In genomic region chr10:9402067-9402466, GRCh38 we compare ENCODE assay signal across 8 cellular contexts.
DNase-seq lines count a peak whose midpoint lies in the region; TF ChIP-seq lines count a peak whose summit lies in the region.
"Not testable (repeated sequence)": the region's sequence is repeated elsewhere in the genome, so short reads cannot be mapped to it uniquely, and the experiment has no call there.

No MANE protein-coding gene starts in this region.

- not testable (repeated sequence) for H3K27me3 Mint-ChIP-seq in Caco-2 (ENCODE audit: insufficient read depth, unreplicated experiment); progenitor cell of endocrine pancreas

- CTCF ChIA-PET in Caco-2 (lab: Charles Lee): interaction anchor here (0.6 kb wide), 1 partner anchor 125 kb away, joined by 3 read pairs; no protein-coding TSS in a partner anchor
- CTCF ChIA-PET in PC-9 (lab: Charles Lee): not testable (repeated sequence)

- H3K9me3 ChIP-seq in Caco-2; PC-9 (ENCODE audit: insufficient read depth, low read depth): not testable (repeated sequence)

- H3K9me3 Mint-ChIP-seq in Caco-2 (ENCODE audit: unreplicated experiment): peaks cover 13% of the 10 kb centered on the region
- not testable (repeated sequence) for H3K9me3 Mint-ChIP-seq in progenitor cell of endocrine pancreas (ENCODE audit: low read depth)

- H3F3A ChIP-seq in PC-9 (ENCODE audit: insufficient read depth, low read depth): not testable (repeated sequence)

- DNase-seq in Caco-2 (peak; percentile 56 to 63), LNCaP clone FGC (ENCODE audit: low read depth) (peak; percentile 3), NCI-H446 (lab: John Stamatoyannopoulos, UW) (peak; percentile 30 to 75), PC-9 (peak in 1 of 2 experiments; percentile 6), SW480 (ENCODE audit: low spot score) (peak; percentile 22)
- DNase-seq in GM12865 (ENCODE audit: low read depth); fibroblast of villous mesenchyme (ENCODE audit: low read depth); progenitor cell of endocrine pancreas (ENCODE audit: low spot score, unreplicated experiment): not testable (repeated sequence)

- H3K4me2 ChIP-seq in PC-9: not testable (repeated sequence)

- H3K4me1 Mint-ChIP-seq in Caco-2 (ENCODE audit: low read depth, unreplicated experiment); progenitor cell of endocrine pancreas (ENCODE audit: low read depth): not testable (repeated sequence)

- not testable (repeated sequence) for BruUV-seq in Caco-2 (replicated peaks; lab: Mats Ljungman, UMichigan); PC-9 (replicated peaks; lab: Mats Ljungman, UMichigan)

- not testable (repeated sequence) for H3K9me2 ChIP-seq in PC-9 (ENCODE audit: insufficient read depth)

- not testable (repeated sequence) for H3K79me2 ChIP-seq in PC-9 (ENCODE audit: low read depth)

- not testable (repeated sequence) for H3K27ac ChIP-seq in PC-9

- intact Hi-C loops in Caco-2 (cut with micrococcal nuclease; ENCODE audit: unreplicated experiment): loop anchor here (1.0 kb wide), 1 partner anchor 341 kb away; no protein-coding TSS in a partner anchor
- intact Hi-C loops in PC-9 (cut with micrococcal nuclease; ENCODE audit: unreplicated experiment): not testable (repeated sequence)

- not testable (repeated sequence) for H4K20me1 ChIP-seq in PC-9 (ENCODE audit: insufficient read depth)

- not testable (repeated sequence) for H3K36me3 ChIP-seq in Caco-2 (ENCODE audit: control insufficient read depth, insufficient read depth, low read length); PC-9 (ENCODE audit: low read depth)

- peak; percentile 52 to 60 for TF ChIP-seq CTCF in Caco-2 (IDR thresholded peaks at IDR 0.05; ENCODE audit: insufficient read depth in 1 of 2, low read depth in 1 of 2, low read length in 1 of 2, severe bottlenecking in 1 of 2, unreplicated experiment in 1 of 2)
- peak; percentile 0 for TF ChIP-seq CTCF in GM12865 (IDR thresholded peaks at IDR 0.05; ENCODE audit: insufficient read depth, low read depth, low read length, missing control alignments)
- TF ChIP-seq CTCF in LNCaP clone FGC (IDR thresholded peaks at IDR 0.05; ENCODE audit: control insufficient read depth, extremely low read depth, insufficient read depth): peak; percentile 61
- TF ChIP-seq CTCF in PC-9 (conservative IDR thresholded peaks at IDR 0.05): peak; percentile 58
- TF ChIP-seq CTCF in fibroblast of villous mesenchyme (IDR thresholded peaks at IDR 0.05; ENCODE audit: insufficient read depth, low read depth, low read length): peak; percentile 9
- TF ChIP-seq CTCF in progenitor cell of endocrine pancreas (IDR thresholded peaks at IDR 0.05; ENCODE audit: unreplicated experiment): peak; percentile 23

- not testable (repeated sequence) for H3K4me1 ChIP-seq in Caco-2; PC-9 (replicated peaks; ENCODE audit: insufficient read depth)

- H3K27ac Mint-ChIP-seq in Caco-2 (ENCODE audit: unreplicated experiment); progenitor cell of endocrine pancreas: not testable (repeated sequence)

- H3K36me3 Mint-ChIP-seq in Caco-2 (ENCODE audit: insufficient read depth, unreplicated experiment); progenitor cell of endocrine pancreas (ENCODE audit: insufficient read depth): not testable (repeated sequence)

- H2AFZ ChIP-seq in PC-9: not testable (repeated sequence)

- not testable (repeated sequence) for H3K27me3 ChIP-seq in Caco-2 (replicated peaks; ENCODE audit: control insufficient read depth, insufficient read depth, low read length); PC-9 (ENCODE audit: insufficient read depth, low read depth)

- not testable (repeated sequence) for H3K4me3 ChIP-seq in Caco-2 (ENCODE audit: low read depth, low read length); GM12865 (ENCODE audit: low read depth, low read length); LNCaP clone FGC (ENCODE audit: low read depth, low read length); PC-9; fibroblast of villous mesenchyme (ENCODE audit: low read depth, low read length)

- H3K4me3 Mint-ChIP-seq in Caco-2 (ENCODE audit: unreplicated experiment); progenitor cell of endocrine pancreas (ENCODE audit: low read depth): not testable (repeated sequence)

- POLR2A ChIA-PET in Caco-2 (lab: Charles Lee); PC-9 (lab: Charles Lee; ENCODE audit: unreplicated experiment): not testable (repeated sequence)

Comparison
In these comparisons a context has a peak if more than half of its experiments do, and no peak if none do; other contexts are left out.
1. CTCF ChIP-seq: peak in every context shown above with its lines; median percentile 61 in LNCaP clone FGC; 58 in PC-9; 56 in Caco-2; 23 in progenitor cell of endocrine pancreas; 9 in fibroblast of villous mesenchyme; 0 in GM12865.